In genomic region chr12:14693116-14693515, GRCh38 we compare ENCODE assay signal across 28 cellular contexts. TPM values are rescaled to one million over a fixed set of nuclear protein-coding genes. Genes with fewer than 3 reads are reported as not detected.
DNase-seq lines count a peak whose midpoint lies in the region; ATAC-seq, FAIRE-seq and TF ChIP-seq lines count a peak whose summit lies in the region.
"Had no signal": no experiment of that assay in that cellular context is flagged by ENCODE, and none has a peak within 500 bp of the region (broad histone marks: within the 10 kb centered on the region; RNA-seq: fewer than 3 reads in every experiment).

No MANE protein-coding gene starts in this region.

- no peak overlapping the region for H3K23ac ChIP-seq in H1 (ENCODE audit: insufficient read length)
- H3K23ac ChIP-seq in trophoblast cell (ENCODE audit: low read length), result no peak overlapping the region

- H3K4me1 Mint-ChIP-seq in WTC11, result peaks cover 34% of the 10 kb centered on the region
- H3K4me1 Mint-ChIP-seq in CD8-positive, alpha-beta T cell (ENCODE audit: low read depth), result no peaks in the 10 kb centered on the region
- H3K4me1 Mint-ChIP-seq: CD8-positive, alpha-beta memory T cell had no signal

- TF ChIP-seq CTCF in WTC11 (IDR thresholded peaks at IDR 0.05) (no peak), H1 (IDR thresholded peaks at IDR 0.05; ENCODE audit: control extremely low read depth in 1 of 3, insufficient read depth in 1 of 3, low read depth in 1 of 3, low read length in 3 of 3) (no peak)
- TF ChIP-seq CTCF in CD8-positive, alpha-beta T cell (IDR thresholded peaks at IDR 0.05), result no peak

- H2BK5ac ChIP-seq in H1 (ENCODE audit: low read depth, low read length), result no peak overlapping the region
- no peak overlapping the region for H2BK5ac ChIP-seq in trophoblast cell (ENCODE audit: low read depth, low read length, poor library complexity)

- no peak overlapping the region for H3K4me3 Mint-ChIP-seq in WTC11
- H3K4me3 Mint-ChIP-seq in CD8-positive, alpha-beta T cell, result no peak overlapping the region
- H3K4me3 Mint-ChIP-seq: B cell; CD4-positive, alpha-beta T cell; CD8-positive, alpha-beta memory T cell had no signal

- H2BK12ac ChIP-seq in H1 (ENCODE audit: low read depth, low read length) (no peak overlapping the region), trophoblast cell (ENCODE audit: low read length) (no peak overlapping the region)

- no peak for TF ChIP-seq EP300 in H1 (IDR thresholded peaks at IDR 0.05; ENCODE audit: borderline replicate concordance in 1 of 2, low read depth in 2 of 2, low read length in 2 of 2)

- H3K36me3 ChIP-seq in H1 (ENCODE audit: control insufficient read depth in 2 of 4, insufficient read depth in 4 of 4, low read length in 3 of 4) (peaks cover 0 to 13% (median 0%) of the 10 kb centered on the region in 4 experiments; a peak in 2 of 8 replicates), trophoblast cell (ENCODE audit: control insufficient read depth in 1 of 2, insufficient read depth in 2 of 2, low read length in 2 of 2) (no peaks in the 10 kb centered on the region)
- no peaks in the 10 kb centered on the region for H3K36me3 ChIP-seq in CD8-positive, alpha-beta T cell (ENCODE audit: insufficient read depth, low read length)
- H3K36me3 ChIP-seq: BLaER1 treated with 17β-estradiol and CSF1 and Interleukin-3, amounts not matched to agents 10 nM and 100 nM had no signal

- H2BK20ac ChIP-seq in H1 (ENCODE audit: low read length), result no peak overlapping the region

- no peak overlapping the region for H3K27ac Mint-ChIP-seq in WTC11
- no peak overlapping the region for H3K27ac Mint-ChIP-seq in CD8-positive, alpha-beta T cell
- H3K27ac Mint-ChIP-seq: B cell; CD4-positive, alpha-beta T cell had no signal

- H3K27me3 Mint-ChIP-seq in WTC11 (ENCODE audit: low read depth), result peaks cover 20% of the 10 kb centered on the region
- H3K27me3 Mint-ChIP-seq in CD8-positive, alpha-beta T cell (ENCODE audit: low read depth), result peaks cover 10% of the 10 kb centered on the region

- ATAC-seq in WTC11 (no peak), GM21423 (IDR thresholded peaks at IDR 0.05; ENCODE audit: unreplicated experiment) (no peak)
- no peak for ATAC-seq in CD8-positive, alpha-beta T cell
- ATAC-seq: A549, GM12878 had no signal

- H3K56ac ChIP-seq in H1 (replicated peaks; ENCODE audit: insufficient read length, low read depth, low read length), result no peak overlapping the region

- H2AK5ac ChIP-seq in H1 (ENCODE audit: low read depth, low read length) (no peak overlapping the region), trophoblast cell (ENCODE audit: low read length) (no peak overlapping the region)

- POLR2A ChIA-PET in WTC11 (lab: Charles Lee), result no interaction called here
- POLR2A ChIA-PET in H1 (lab: Charles Lee; ENCODE audit: partially characterized antibody), result interaction anchor here (0.7 to 12.8 kb wide), 14 partner anchors 8 to 303 kb away, joined by 3 to 120 read pairs (median 6); a partner anchor contains a TSS
- POLR2A ChIA-PET in CD8-positive, alpha-beta T cell (lab: Charles Lee), result no interaction called here

- H4K91ac ChIP-seq in H1 (replicated peaks; ENCODE audit: insufficient read length, low read length), result no peak overlapping the region
- H4K91ac ChIP-seq in trophoblast cell (ENCODE audit: low read depth, low read length), result no peak overlapping the region

- no peak overlapping the region for H2BK15ac ChIP-seq in H1 (ENCODE audit: low read length)

- TF ChIP-seq RAD21 in H1 (IDR thresholded peaks at IDR 0.05 in 1 of 2, conservative IDR thresholded peaks at IDR 0.05 in 1 of 2; ENCODE audit: low read depth in 2 of 2, low read length in 2 of 2), result no peak

- no peak overlapping the region for H2AFZ ChIP-seq in H1 (ENCODE audit: low read length)
- no peak overlapping the region for H2AFZ ChIP-seq in trophoblast cell (ENCODE audit: insufficient read depth, low read length, poor library complexity)

- no peak overlapping the region for H3K14ac ChIP-seq in H1 (ENCODE audit: insufficient read length)
- H3K14ac ChIP-seq in trophoblast cell (ENCODE audit: low read length), result no peak overlapping the region

- H3K4me3 ChIP-seq in H1 (ENCODE audit: extremely low read depth in 1 of 4, insufficient read depth in 2 of 4, low read depth in 3 of 4, low read length in 4 of 4) (no peak overlapping the region), trophoblast cell (ENCODE audit: low read depth, low read length) (no peak overlapping the region)
- no peak overlapping the region for H3K4me3 ChIP-seq in CD8-positive, alpha-beta T cell (ENCODE audit: low read depth, low read length)
- H3K4me3 ChIP-seq: A549; BLaER1 treated with 17β-estradiol and CSF1 and Interleukin-3, amounts not matched to agents 10 nM and 100 nM; GM12878 had no signal

- no peak overlapping the region for H2BK120ac ChIP-seq in H1 (replicated peaks; ENCODE audit: low read depth, low read length)
- H2BK120ac ChIP-seq in trophoblast cell (ENCODE audit: insufficient read depth, low read length, poor library complexity), result no peak overlapping the region

- H3K18ac ChIP-seq in H1 (ENCODE audit: extremely low read depth, low read length) (no peak overlapping the region), trophoblast cell (ENCODE audit: low read length) (no peak overlapping the region)

- H4K5ac ChIP-seq in H1 (ENCODE audit: insufficient read length, low read depth, low read length), result no peak overlapping the region

- no peaks in the 10 kb centered on the region for H3K79me1 ChIP-seq in H1 (ENCODE audit: low read depth, low read length)
- H3K79me1 ChIP-seq in trophoblast cell (ENCODE audit: low read length), result no peaks in the 10 kb centered on the region

- TF ChIP-seq POLR2A in H1 (IDR thresholded peaks at IDR 0.05; ENCODE audit: control extremely low read depth in 1 of 2, low read depth in 2 of 2, low read length in 2 of 2), result peak in 1 of 2 experiments; percentile 83; a peak in 2 of 3 replicates

- H3K4ac ChIP-seq in H1 (replicated peaks; ENCODE audit: insufficient read length, low read depth, low read length), result no peak overlapping the region
- no peak overlapping the region for H3K4ac ChIP-seq in trophoblast cell (ENCODE audit: low read depth, low read length)

- H3K9me3 Mint-ChIP-seq in WTC11, result peaks cover 5% of the 10 kb centered on the region; the same call in 1 of the 2 replicates
- no peaks in the 10 kb centered on the region for H3K9me3 Mint-ChIP-seq in CD8-positive, alpha-beta T cell
- H3K9me3 Mint-ChIP-seq: CD4-positive, alpha-beta T cell; CD8-positive, alpha-beta memory T cell had no signal

- H3K36me3 Mint-ChIP-seq in WTC11, result peaks cover 35% of the 10 kb centered on the region
- H3K36me3 Mint-ChIP-seq in CD8-positive, alpha-beta T cell, result no peaks in the 10 kb centered on the region
- H3K36me3 Mint-ChIP-seq: CD8-positive, alpha-beta memory T cell had no signal

- no peaks in the 10 kb centered on the region; a peak in 3 of 7 replicates for H3K27me3 ChIP-seq in H1 (replicated peaks in 1 of 4; ENCODE audit: control insufficient read depth in 3 of 4, extremely low read depth in 1 of 4, insufficient read depth in 3 of 4, low read length in 3 of 4)
- no peaks in the 10 kb centered on the region for H3K27me3 ChIP-seq in trophoblast cell (ENCODE audit: insufficient read depth, low read length)
- H3K27me3 ChIP-seq in CD8-positive, alpha-beta T cell (ENCODE audit: insufficient read depth, low read length), result no peaks in the 10 kb centered on the region
- H3K27me3 ChIP-seq: BLaER1 treated with 17β-estradiol and CSF1 and Interleukin-3, amounts not matched to agents 10 nM and 100 nM had no signal

- no peak overlapping the region for H3K27ac ChIP-seq in H1 (ENCODE audit: low read depth, low read length)
- H3K27ac ChIP-seq in trophoblast cell (ENCODE audit: low read depth, low read length), result no peak overlapping the region
- H3K27ac ChIP-seq in CD8-positive, alpha-beta T cell (ENCODE audit: low read depth, low read length), result no peak overlapping the region
- H3K27ac ChIP-seq: 22Rv1; A549; BLaER1 treated with 17β-estradiol and CSF1 and Interleukin-3, amounts not matched to agents 10 nM and 100 nM; C4-2B had no signal

- 86% methylated on average over 5 of the region's 5 CpGs; no CpG with 5 or more reads in 1 of the 2 experiments for WGBS in H1 (ENCODE audit: extremely low coverage in 1 of 2, insufficient coverage in 1 of 2, insufficient read length in 1 of 2, insufficient replicate concordance in 2 of 2, low coverage in 1 of 2, low lambda C conversion rate in 2 of 2, missing lambda C conversion rate in 1 of 2), 2 experiments
- WGBS in trophoblast cell (ENCODE audit: extremely low coverage, insufficient coverage, insufficient read length), result no CpG with 5 or more reads among the region's 5 CpGs

- no peaks in the 10 kb centered on the region; a peak in 1 of 7 replicates for H3K4me1 ChIP-seq in H1 (replicated peaks in 1 of 4; ENCODE audit: control insufficient read depth in 3 of 4, insufficient read depth in 4 of 4, low read length in 3 of 4)
- H3K4me1 ChIP-seq in trophoblast cell (ENCODE audit: control insufficient read depth in 1 of 2, insufficient read depth in 2 of 2, low read length in 2 of 2), result no peaks in the 10 kb centered on the region
- no peaks in the 10 kb centered on the region for H3K4me1 ChIP-seq in CD8-positive, alpha-beta T cell (ENCODE audit: insufficient read depth, low read length)
- H3K4me1 ChIP-seq: A549 had no signal

- DNase-seq in WTC11 (ENCODE audit: low spot score) (no peak), H1 (ENCODE audit: low read depth in 1 of 2, low spot score in 2 of 2) (no peak), trophoblast cell (no peak)
- DNase-seq in CD8-positive, alpha-beta T cell, result no peak
- DNase-seq: AML-193; CD4-positive, alpha-beta T cell; CD8-positive, alpha-beta memory T cell; COR-L47; DMS 273 treated with DMSO at 0.1 percent for 48 hours; DMS153; DMS53; DMS79; DND-41; EL; GDM1 had no signal

- no peaks in the 10 kb centered on the region for H3K9me3 ChIP-seq in H1 (ENCODE audit: insufficient read depth in 2 of 2, low read depth in 1 of 2, low read length in 1 of 2)
- no peaks in the 10 kb centered on the region for H3K9me3 ChIP-seq in trophoblast cell (ENCODE audit: insufficient read depth, low read depth, low read length)
- no peaks in the 10 kb centered on the region for H3K9me3 ChIP-seq in CD8-positive, alpha-beta T cell (ENCODE audit: low read length)
- H3K9me3 ChIP-seq: A549; BLaER1 treated with 17β-estradiol and CSF1 and Interleukin-3, amounts not matched to agents 10 nM and 100 nM had no signal

- no peak overlapping the region for H3K4me2 ChIP-seq in H1 (ENCODE audit: insufficient read depth in 1 of 2, low read depth in 2 of 2, low read length in 2 of 2)
- no peak overlapping the region for H3K4me2 ChIP-seq in trophoblast cell (ENCODE audit: low read length)
- H3K4me2 ChIP-seq: A549; BLaER1 treated with 17β-estradiol and CSF1 and Interleukin-3, amounts not matched to agents 10 nM and 100 nM had no signal

- FAIRE-seq in H1 (lab: Jason Lieb, UNC), result no peak
- FAIRE-seq: A549, GM12878, GM12892, GM18507 had no signal

- H3K9ac ChIP-seq in H1 (replicated peaks in 1 of 4; ENCODE audit: extremely low read depth in 1 of 4, low read depth in 3 of 4, low read length in 3 of 4) (no peak overlapping the region), trophoblast cell (ENCODE audit: low read length) (no peak overlapping the region)
- H3K9ac ChIP-seq: BLaER1 treated with 17β-estradiol and CSF1 and Interleukin-3, amounts not matched to agents 10 nM and 100 nM had no signal

- no peaks in the 10 kb centered on the region for H3K23me2 ChIP-seq in H1 (ENCODE audit: low read depth, low read length)

- intact Hi-C loops in CD8-positive, alpha-beta T cell (cut with DNase I, micrococcal nuclease), result no loop called here

- CTCF ChIA-PET in WTC11 (lab: Charles Lee), result no interaction called here
- CTCF ChIA-PET in H1 (lab: Charles Lee; ENCODE audit: partially characterized antibody), result interaction anchor here (0.6 to 1.8 kb wide), 5 partner anchors 15 to 38 kb away, joined by 3 to 5 read pairs (median 3); no protein-coding TSS in a partner anchor
- CTCF ChIA-PET in CD8-positive, alpha-beta T cell (lab: Charles Lee), result interaction anchor here (1.5 kb wide), 1 partner anchor 23 kb away, joined by 3 read pairs; no protein-coding TSS in a partner anchor

- peaks cover 0 to 5% of the 10 kb centered on the region in 2 experiments for H4K20me1 ChIP-seq in H1 (replicated peaks in 1 of 2; ENCODE audit: control insufficient read depth in 1 of 2, insufficient read depth in 2 of 2, low read length in 2 of 2)
- H4K20me1 ChIP-seq: BLaER1 treated with 17β-estradiol and CSF1 and Interleukin-3, amounts not matched to agents 10 nM and 100 nM had no signal

- no peak overlapping the region for H4K12ac ChIP-seq in trophoblast cell (ENCODE audit: low read depth, low read length)

- H3K79me2 ChIP-seq in H1 (ENCODE audit: control insufficient read depth in 1 of 2, insufficient read depth in 2 of 2, low read length in 2 of 2) (no peaks in the 10 kb centered on the region), trophoblast cell (ENCODE audit: control insufficient read depth, insufficient read depth, low read length, poor library complexity) (no peaks in the 10 kb centered on the region)

- no peak overlapping the region for H4K8ac ChIP-seq in H1 (ENCODE audit: extremely low read depth, insufficient read depth, low read length)
- H4K8ac ChIP-seq in trophoblast cell (ENCODE audit: low read depth, low read length), result peak overlapping the region; percentile 19

RNA-seq across cellular contexts. Expression of gene GUCY2C, which starts 3.3 kb away (rescaled TPM):
- total RNA-seq in WTC11 (2021), result 3.4 to 4.3 TPM (median 3.9 TPM) in 3 replicates
- total RNA-seq in H1 (2021; fragmentation: NEBNext Ultra II Directional; extraction: Animal tissue kit (Norgen Biotek cat#: 25700)), result 2.5 and 3.2 TPM in 2 replicates
- polyA plus RNA-seq in H1 (2011; rRNA removed), result 1.1 and 1.9 TPM in 2 replicates
- polyA plus RNA-seq in H1 (2011; cell fraction: cytosol; rRNA removed), result 1.1 TPM
- 2.1 TPM for polyA plus RNA-seq in H1 (2011; cell fraction: nucleus; rRNA removed)
- polyA plus RNA-seq in H1 (2012, experiment 1 of 2), result 1.2 to 2.0 TPM (median 1.8 TPM) in 4 replicates
- 0.09 TPM for polyA plus RNA-seq in H1 (2012, experiment 2 of 2)
- polyA plus RNA-seq in H1 (2013, experiment 1 of 2), result 1.8 TPM
- polyA plus RNA-seq in H1 (2013, experiment 2 of 2), result 1.7 TPM
- 3.9 and 4.2 TPM in 2 replicates for polyA minus RNA-seq in H1 (2011; rRNA and poly(A)+ RNA removed)
- 1.8 TPM for polyA minus RNA-seq in H1 (2011; cell fraction: cytosol; rRNA and poly(A)+ RNA removed)
- 5.1 TPM for polyA minus RNA-seq in H1 (2011; cell fraction: nucleus; rRNA and poly(A)+ RNA removed)
- polyA plus RNA-seq in trophoblast cell (2013), result 0.03 TPM in 2 replicates
- total RNA-seq in CD8-positive, alpha-beta T cell, result not detected
- total RNA-seq: A172; CD4-positive, alpha-beta T cell; CD8-positive, alpha-beta memory T cell; Daoy; G401 had no signal
- polyA plus RNA-seq: BJ; CD8-positive, alpha-beta memory T cell had no signal
